In the genomic region with DNA sequence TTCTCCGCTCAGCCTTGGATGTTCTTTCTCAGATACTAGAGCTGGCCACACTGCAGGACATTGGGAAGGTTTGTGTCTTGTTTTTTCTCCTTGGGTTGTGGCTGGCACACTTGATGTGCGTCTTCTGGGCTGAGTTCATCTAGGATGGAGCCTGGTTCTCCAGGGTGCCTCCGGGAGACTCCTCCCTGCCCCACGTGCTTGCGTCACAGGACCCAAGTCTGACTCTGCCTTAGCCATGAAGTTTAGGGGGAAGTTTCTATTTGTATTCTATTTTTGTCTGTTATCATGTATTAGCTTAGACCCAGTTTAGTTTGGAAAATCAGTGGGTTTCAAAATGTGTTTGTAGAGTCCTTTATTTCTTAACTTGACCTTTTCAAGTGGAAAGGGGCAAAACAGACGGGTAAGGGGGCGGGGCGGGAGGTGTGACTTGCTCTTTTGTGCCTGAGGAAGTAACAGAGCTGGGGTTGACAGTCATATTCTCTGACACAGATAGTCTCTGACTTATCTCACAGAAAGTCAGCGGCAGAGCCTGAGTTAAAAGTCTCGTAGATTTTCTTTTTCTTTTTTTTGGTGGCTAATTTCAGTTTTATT, we compare ENCODE assay signal across 28 cellular contexts.
DNase-seq lines count a peak whose midpoint lies in the region; ATAC-seq, FAIRE-seq and TF ChIP-seq lines count a peak whose summit lies in the region.
"Had no signal": no experiment of that assay in that cellular context is flagged by ENCODE, and none has a peak within 500 bp of the region (broad histone marks: within the 10 kb centered on the region; RNA-seq: fewer than 3 reads in every experiment).

No MANE protein-coding gene starts in this region.

- H3K4me1 ChIP-seq in liver (ENCODE audit: control insufficient read depth in 4 of 4, insufficient read depth in 4 of 4, low read length in 3 of 4), result no peaks in the 10 kb centered on the region
- no peaks in the 10 kb centered on the region for H3K4me1 ChIP-seq in HepG2 (ENCODE audit: insufficient read depth, low read length)
- no peaks in the 10 kb centered on the region for H3K4me1 ChIP-seq in neuronal stem cell (ENCODE audit: control insufficient read depth in 2 of 2, insufficient read depth in 1 of 2, low read depth in 1 of 2, low read length in 2 of 2)
- H3K4me1 ChIP-seq: BLaER1, SJCRH30 had no signal

- H2AFZ ChIP-seq in HepG2 (ENCODE audit: low read length) (no peak overlapping the region), neuronal stem cell (ENCODE audit: low read length) (no peak overlapping the region)
- H2AFZ ChIP-seq: GM23338 had no signal

- TF ChIP-seq EP300 in HepG2 (IDR thresholded peaks at IDR 0.05; ENCODE audit: low read depth in 2 of 2, low read length in 2 of 2) (no peak), HepG2 (CRISPR knock-in tag; IDR thresholded peaks at IDR 0.05; ENCODE audit: borderline replicate concordance) (no peak)

- no peak overlapping the region for H2AK5ac ChIP-seq in neuronal stem cell (ENCODE audit: low read depth, low read length)

- peaks cover 12% of the 10 kb centered on the region for H3K9me3 Mint-ChIP-seq in dendritic cell treated with granulocyte-macrophage colony-stimulating factor and Interleukin-4, amounts not matched to agents 40 ng/mL and 50 ng/mL, for 4 days

- no peak overlapping the region for H3K9ac ChIP-seq in liver (ENCODE audit: low read depth in 1 of 2, low read length in 2 of 2)
- no peak overlapping the region for H3K9ac ChIP-seq in HepG2 (ENCODE audit: insufficient read depth, low read depth, low read length)
- H3K9ac ChIP-seq in neuronal stem cell (ENCODE audit: low read depth, low read length, poor library complexity), result no peak overlapping the region
- H3K9ac ChIP-seq: BLaER1 had no signal

- no peak for FAIRE-seq in HepG2 (lab: Jason Lieb, UNC)
- FAIRE-seq: A204.1, HTR-8/SVneo had no signal

- H3K27me3 Mint-ChIP-seq in dendritic cell treated with granulocyte-macrophage colony-stimulating factor and Interleukin-4, amounts not matched to agents 40 ng/mL and 50 ng/mL, for 4 days, result no peaks in the 10 kb centered on the region
- H3K27me3 Mint-ChIP-seq: CD4-positive, alpha-beta memory T cell had no signal

- H2BK5ac ChIP-seq in neuronal stem cell (ENCODE audit: low read length), result no peak overlapping the region

- BruUV-seq in HepG2 (replicated peaks; lab: Mats Ljungman, UMichigan), result no TSS peak

- WGBS in liver, result 71% methylated on average over 10 of the region's 10 CpGs
- WGBS in HepG2 (ENCODE audit: low lambda C conversion rate), result 90% methylated on average over 10 of the region's 10 CpGs
- WGBS in neuronal stem cell (ENCODE audit: extremely low coverage in 2 of 2, insufficient read length in 2 of 2, insufficient replicate concordance in 1 of 2), 2 donors, result no CpG with 5 or more reads among the region's 10 CpGs

- no peaks in the 10 kb centered on the region for H3K79me2 ChIP-seq in HepG2 (ENCODE audit: insufficient read depth, low read length)

- H3K27ac Mint-ChIP-seq in dendritic cell treated with granulocyte-macrophage colony-stimulating factor and Interleukin-4, amounts not matched to agents 40 ng/mL and 50 ng/mL, for 4 days, result peak overlapping the region; percentile 6
- H3K27ac Mint-ChIP-seq: GM23338, H9 had no signal

- no peak overlapping the region for H3K4ac ChIP-seq in neuronal stem cell (ENCODE audit: low read length)

- intact Hi-C loops in HepG2 (cut with micrococcal nuclease; ENCODE audit: unreplicated experiment), result no loop called here
- intact Hi-C loops in dendritic cell treated with granulocyte-macrophage colony-stimulating factor and Interleukin-4, amounts not matched to agents 40 ng/mL and 50 ng/mL, for 4 days (cut with micrococcal nuclease), result no loop called here

- H3K4me2 ChIP-seq in HepG2 (ENCODE audit: low read depth, low read length) (no peak overlapping the region), neuronal stem cell (ENCODE audit: insufficient read depth, low read length, poor library complexity, severe bottlenecking) (no peak overlapping the region)
- H3K4me2 ChIP-seq: BLaER1, GM23338 had no signal

- no peak overlapping the region for H3K18ac ChIP-seq in neuronal stem cell (ENCODE audit: low read length)

- H3K36me3 Mint-ChIP-seq in dendritic cell treated with granulocyte-macrophage colony-stimulating factor and Interleukin-4, amounts not matched to agents 40 ng/mL and 50 ng/mL, for 4 days (ENCODE audit: low read depth), result peaks cover 98% of the 10 kb centered on the region

- ATAC-seq in HepG2 (no peak), GM19397 (IDR thresholded peaks at IDR 0.05; ENCODE audit: unreplicated experiment) (no peak), HG02610 (IDR thresholded peaks at IDR 0.05; ENCODE audit: unreplicated experiment) (no peak)
- ATAC-seq: GM23338, PC-3, SK-N-SH treated with all-trans-retinoic acid at 6 μM for 48 hours had no signal

- peaks cover 3 to 35% (median 29%) of the 10 kb centered on the region in 4 donors for H3K36me3 ChIP-seq in liver (ENCODE audit: control insufficient read depth in 4 of 4, insufficient read depth in 3 of 4, low read depth in 1 of 4, low read length in 3 of 4)
- H3K36me3 ChIP-seq in HepG2 (replicated peaks in 1 of 2; ENCODE audit: control insufficient read depth in 1 of 2, insufficient read depth in 2 of 2, low read length in 2 of 2), result peaks cover 11 to 41% of the 10 kb centered on the region in 2 experiments
- peaks cover 24 to 68% of the 10 kb centered on the region in 2 donors for H3K36me3 ChIP-seq in neuronal stem cell (replicated peaks in 1 of 2; ENCODE audit: control insufficient read depth in 2 of 2, insufficient read depth in 2 of 2, low read length in 2 of 2)

- no peak overlapping the region for H3K14ac ChIP-seq in neuronal stem cell (ENCODE audit: low read length)

- peaks cover 2% of the 10 kb centered on the region for H3K79me1 ChIP-seq in neuronal stem cell (ENCODE audit: low read depth, low read length)

- H4K91ac ChIP-seq in neuronal stem cell (ENCODE audit: low read depth, low read length, poor library complexity), result no peak overlapping the region

- no peaks in the 10 kb centered on the region for H4K20me1 ChIP-seq in HepG2 (ENCODE audit: insufficient read depth, low read length)
- H4K20me1 ChIP-seq: BLaER1 had no signal

- no peak overlapping the region for H2BK15ac ChIP-seq in neuronal stem cell (ENCODE audit: low read length)

- H3K9me3 ChIP-seq in liver (ENCODE audit: control insufficient read depth in 4 of 4, low read length in 3 of 4), result no peaks in the 10 kb centered on the region
- H3K9me3 ChIP-seq in HepG2 (ENCODE audit: low read length), result no peaks in the 10 kb centered on the region
- peaks cover 0 to 12% of the 10 kb centered on the region in 2 donors for H3K9me3 ChIP-seq in neuronal stem cell (replicated peaks in 1 of 2; ENCODE audit: control insufficient read depth in 2 of 2, insufficient read depth in 1 of 2, low read depth in 1 of 2, low read length in 2 of 2)

- no peak for TF ChIP-seq POLR2A in HepG2 (IDR thresholded peaks at IDR 0.05; ENCODE audit: insufficient read depth in 1 of 2, low read depth in 2 of 2, low read length in 2 of 2)

- no peak overlapping the region for H2BK12ac ChIP-seq in neuronal stem cell (ENCODE audit: low read length)

- H3K4me3 Mint-ChIP-seq in dendritic cell treated with granulocyte-macrophage colony-stimulating factor and Interleukin-4, amounts not matched to agents 40 ng/mL and 50 ng/mL, for 4 days, result no peak overlapping the region
- H3K4me3 Mint-ChIP-seq: CD4-positive, alpha-beta memory T cell; GM23338; H9 had no signal

- CTCF ChIA-PET in HepG2 (lab: Yijun Ruan, JAX; ENCODE audit: low intra/inter-chr PET ratio, low total read pairs), result no interaction called here

- H3K4me3 ChIP-seq in liver (ENCODE audit: low read depth in 1 of 3, low read length in 3 of 3), result no peak overlapping the region
- no peak overlapping the region for H3K4me3 ChIP-seq in HepG2 (replicated peaks in 1 of 3; ENCODE audit: insufficient read depth in 1 of 3, low read depth in 2 of 3, low read length in 3 of 3)
- no peak overlapping the region for H3K4me3 ChIP-seq in neuronal stem cell (ENCODE audit: low read length in 2 of 2)
- H3K4me3 ChIP-seq: BLaER1, GM23338, SJCRH30 had no signal

- H3K23ac ChIP-seq in neuronal stem cell (ENCODE audit: low read depth, low read length, poor library complexity), result peak overlapping the region; percentile 10

- POLR2A ChIA-PET in HepG2 (lab: Yijun Ruan, JAX), result no interaction called here

- H3K27ac ChIP-seq in liver (ENCODE audit: low read depth in 1 of 2, low read length in 2 of 2), result no peak overlapping the region
- H3K27ac ChIP-seq in HepG2 (ENCODE audit: extremely low read length, insufficient read depth, low read length), result no peak overlapping the region
- no peak overlapping the region for H3K27ac ChIP-seq in neuronal stem cell (replicated peaks; ENCODE audit: low read length)
- H3K27ac ChIP-seq: BLaER1, SJCRH30 had no signal

- DNase-seq in HepG2 (ENCODE audit: low spot score), result no peak
- DNase-seq in OCI-M1 (lab: John Stamatoyannopoulos, UW), result peak; percentile 39
- DNase-seq in neuronal stem cell (ENCODE audit: low spot score), result no peak
- no peak for DNase-seq in HT-29 (ENCODE audit: low spot score)
- DNase-seq: CD4-positive, alpha-beta memory T cell; COR-L47; DMS53; H9; KG1; MM.1S; NCI-H1092 treated with DMSO at 0.1 percent for 48 hours; NCI-H1436 treated with DMSO at 0.1 percent for 48 hours; NCI-H187 treated with DMSO at 0.1 percent for 48 hours; NCI-H2171 treated with DMSO at 0.1 percent for 48 hours; NCI-H345; NCI-H524 treated with DMSO at 0.1 percent for 48 hours; NCI-H774; PC-3; SJCRH30 had no signal

- no peaks in the 10 kb centered on the region for H3K27me3 ChIP-seq in liver (ENCODE audit: control insufficient read depth in 4 of 4, insufficient read depth in 4 of 4, low read length in 3 of 4)
- no peaks in the 10 kb centered on the region for H3K27me3 ChIP-seq in HepG2 (ENCODE audit: control insufficient read depth in 1 of 2, insufficient read depth in 2 of 2, low read length in 2 of 2)
- no peaks in the 10 kb centered on the region for H3K27me3 ChIP-seq in neuronal stem cell (ENCODE audit: control insufficient read depth in 3 of 3, insufficient read depth in 3 of 3, low read depth in 1 of 3, low read length in 3 of 3)
- H3K27me3 ChIP-seq: BLaER1, SJCRH30 had no signal

- peaks cover 16% of the 10 kb centered on the region for H3K4me1 Mint-ChIP-seq in dendritic cell treated with granulocyte-macrophage colony-stimulating factor and Interleukin-4, amounts not matched to agents 40 ng/mL and 50 ng/mL, for 4 days (ENCODE audit: low read depth)

- in situ Hi-C loops in HepG2 (cut with HindIII; ENCODE audit: extremely low pct_ligation_motif_present, low pct_unique_long_range_greater_than_20kb), result no loop called here

- no peak for TF ChIP-seq RAD21 in liver (IDR thresholded peaks at IDR 0.05)
- TF ChIP-seq RAD21 in HepG2 (CRISPR knock-in tag; IDR thresholded peaks at IDR 0.05), result no peak

- TF ChIP-seq CTCF in liver (IDR thresholded peaks at IDR 0.05; ENCODE audit: low read depth, low read length, missing input control) (no peak), HepG2 (CRISPR knock-in tag; IDR thresholded peaks at IDR 0.05) (no peak)

- no peak overlapping the region for H4K8ac ChIP-seq in neuronal stem cell (ENCODE audit: low read depth, low read length)

- H2BK120ac ChIP-seq in neuronal stem cell (ENCODE audit: low read depth, low read length), result no peak overlapping the region

TF ChIP-seq in liver, 16 proteins besides CTCF, POLR2A, EP300 and RAD21 (continues in another document):
- TF ChIP-seq HNF4A (conservative IDR thresholded peaks at IDR 0.05), result peak; percentile 33 to 68

TF ChIP-seq in HepG2, 621 proteins besides CTCF, POLR2A, EP300 and RAD21 (continues in another document):
- no peak for TF ChIP-seq SIX1 (CRISPR knock-in tag; IDR thresholded peaks at IDR 0.05; ENCODE audit: borderline replicate concordance)
